Comparison of ENCODE assay signal across 19 cellular contexts in genomic region chr6:149383371-149383770, GRCh38.
"Had no signal": no experiment of that assay in that cellular context is flagged by ENCODE, and none has a peak within 500 bp of the region (broad histone marks: within the 10 kb centered on the region; RNA-seq: fewer than 3 reads in every experiment).

No MANE protein-coding gene starts in this region.

- H3K27ac ChIP-seq: brain microvascular endothelial cell, gastroesophageal sphincter, heart left ventricle, left lung, SJSA1, tibial artery had no signal

- ATAC-seq: activated T-cell treated with anti-CD3 and anti-CD28 coated beads, Interleukin-2, amount 50 U/mL, for 4 hours; gastroesophageal sphincter; heart left ventricle; left lung; stimulated activated naive CD8-positive, alpha-beta T cell treated with anti-CD3 and anti-CD28 coated beads, Interleukin-15, Interleukin-2, amounts not matched to agents 100 U/mL and 50 U/mL, for 24 hours had no signal

- H3K4me1 ChIP-seq: left lung, SJSA1 had no signal

- H3K4me3 Mint-ChIP-seq: activated T-cell treated with anti-CD3 and anti-CD28 coated beads, Interleukin-2, amount 50 U/mL, for 4 hours; nephron progenitor cell; T-helper 2 cell treated with Interferon-gamma antibody and Interleukin-4, amounts not matched to agents 5 μg/mL and 100 μg/mL, for 36 hours had no signal

- H3K4me1 Mint-ChIP-seq: nephron progenitor cell had no signal

- H3K27ac Mint-ChIP-seq: nephron progenitor cell had no signal

- H3K4me3 ChIP-seq: gastroesophageal sphincter, heart left ventricle, left lung, SJSA1, tibial artery had no signal

- H3K27me3 ChIP-seq: brain microvascular endothelial cell, gastroesophageal sphincter, heart left ventricle, left lung, SJSA1, tibial artery had no signal

- DNase-seq: activated CD4-positive, CD25-positive, alpha-beta regulatory T cell; activated effector memory CD4-positive, alpha-beta T cell treated with anti-CD3 and anti-CD28 coated beads, Interleukin-2, amount 50 U/mL, for 16 hours; activated T-cell treated with anti-CD3 and anti-CD28 coated beads, Interleukin-2, amount 50 U/mL, for 4 hours; aorta; brain microvascular endothelial cell; cortex of kidney; effector CD4-positive, alpha-beta T cell; heart left ventricle; kidney; left lung; mammary epithelial cell; nephron progenitor cell; nucleus accumbens; stimulated activated naive CD8-positive, alpha-beta T cell treated with anti-CD3 and anti-CD28 coated beads, Interleukin-15, Interleukin-2, amounts not matched to agents 100 U/mL and 50 U/mL, for 24 hours; substantia nigra; tibial artery had no signal

- H3K9me3 ChIP-seq: gastroesophageal sphincter, heart left ventricle, left lung, SJSA1, tibial artery had no signal
